In the genomic region with DNA sequence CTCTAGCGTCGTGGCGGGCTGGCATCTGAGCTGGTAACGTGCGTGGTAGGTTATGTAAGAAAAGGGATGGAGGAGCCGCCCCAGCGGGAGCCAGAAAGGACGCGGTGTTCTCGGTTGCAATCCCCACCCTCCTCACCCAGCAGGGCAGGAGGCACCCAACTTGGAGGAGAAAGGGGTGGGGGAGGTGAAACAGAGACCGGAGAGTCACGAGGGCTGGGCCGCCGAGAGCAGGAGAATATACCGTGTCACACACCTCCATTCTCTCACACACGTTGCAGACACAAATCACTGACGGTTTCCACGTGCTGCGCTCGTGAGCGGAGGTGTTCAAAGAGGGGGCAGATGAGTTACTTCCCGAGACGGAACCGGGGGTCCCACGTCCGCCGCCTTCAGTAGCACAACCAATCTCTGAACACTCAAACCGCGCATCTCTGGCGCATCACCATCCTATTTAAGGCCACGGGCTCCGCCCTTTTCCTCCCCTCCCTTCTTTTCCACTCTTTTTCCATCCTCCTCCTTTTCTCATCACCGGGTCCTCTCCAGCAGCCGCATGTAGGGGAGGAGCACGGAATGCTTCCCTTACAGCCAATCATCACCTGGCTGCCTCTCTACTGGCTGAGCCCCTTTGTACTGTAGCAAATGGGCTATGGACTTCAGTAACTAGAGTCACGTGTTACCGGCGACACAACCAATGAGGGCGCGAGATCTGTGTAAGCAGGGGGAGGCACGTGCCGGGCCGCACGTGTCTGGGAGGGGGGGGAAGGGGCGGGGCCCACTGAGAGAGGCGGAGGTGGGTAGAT, we compare ENCODE assay signal across 8 cellular contexts. TPM values are rescaled to one million over a fixed set of nuclear protein-coding genes. Genes with fewer than 3 reads are reported as not detected.
DNase-seq lines count a peak whose midpoint lies in the region; ATAC-seq and TF ChIP-seq lines count a peak whose summit lies in the region.

A gene with protein sequence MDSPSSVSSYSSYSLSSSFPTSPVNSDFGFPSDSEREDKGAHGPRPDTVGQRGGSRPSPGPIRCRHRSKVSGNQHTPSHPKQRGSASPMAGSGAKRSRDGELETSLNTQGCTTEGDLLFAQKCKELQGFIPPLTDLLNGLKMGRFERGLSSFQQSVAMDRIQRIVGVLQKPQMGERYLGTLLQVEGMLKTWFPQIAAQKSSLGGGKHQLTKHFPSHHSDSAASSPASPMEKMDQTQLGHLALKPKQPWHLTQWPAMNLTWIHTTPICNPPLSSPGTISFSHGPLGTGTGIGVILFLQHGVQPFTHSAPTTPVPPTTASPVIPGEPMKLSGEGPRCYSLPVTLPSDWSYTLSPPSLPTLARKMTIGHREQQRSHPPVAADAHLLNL (plus strand): TSS at position 797 of the 800 bp plus-strand sequence. CDS start 714 bp downstream, outside the sequence.

- peaks cover 3% of the 10 kb centered on the region for H3K36me3 Mint-ChIP-seq in IgD-negative memory B cell

- peak within 1 kb of the TSS; percentile 61 to 97 (median 92) for H3K4me3 Mint-ChIP-seq in IgD-negative memory B cell

- in situ Hi-C loops in Panc1 (cut with HindIII; ENCODE audit: low pct_unique_long_range_greater_than_20kb, low sequenced_read_pairs) = no loop called here

- POLR2A ChIA-PET in Panc1 (lab: Charles Lee) = no interaction called here

- H3K27ac Mint-ChIP-seq in IgD-negative memory B cell = peak within 1 kb of the TSS; percentile 2 to 90 (median 56)

- no peaks in the 10 kb centered on the region for H3K27me3 ChIP-seq in Panc1 (ENCODE audit: control insufficient read depth, insufficient read depth, low read length)

- no peaks in the 10 kb centered on the region for H3K9me3 Mint-ChIP-seq in IgD-negative memory B cell

- no peak for TF ChIP-seq CTCF in Panc1 (IDR thresholded peaks at IDR 0.05)
- TF ChIP-seq CTCF in fibroblast of mammary gland (conservative IDR thresholded peaks at IDR 0.05; ENCODE audit: control insufficient read depth, insufficient read depth, low read depth, low read length) = no peak

- intact Hi-C loops in Panc1 (cut with micrococcal nuclease; ENCODE audit: unreplicated experiment) = loop anchor here (1.0 kb wide), 1 partner anchor 27 kb away; no protein-coding TSS in a partner anchor

- peak within 1 kb of the TSS; percentile 45 to 72 for H3K4me3 ChIP-seq in Panc1 (ENCODE audit: low read depth in 2 of 2, low read length in 2 of 2)
- peak within 1 kb of the TSS; percentile 54 for H3K4me3 ChIP-seq in fibroblast of mammary gland (ENCODE audit: control insufficient read depth, low read depth, low read length)

- H3K36me3 ChIP-seq in Panc1 (ENCODE audit: control insufficient read depth, insufficient read depth, low read length) = no peaks in the 10 kb centered on the region

- CTCF ChIA-PET in Panc1 (lab: Charles Lee) = interaction anchor here (0.5 to 2.0 kb wide), 6 partner anchors 9 to 91 kb away, joined by 3 to 14 read pairs (median 4); a partner anchor contains a TSS

- H3K4me1 ChIP-seq in Panc1 (ENCODE audit: control insufficient read depth, insufficient read depth, low read length) = 0 out of 2 replicates have a peak, but pooled peaks cover 4% of the 10 kb centered on the region

- no peaks in the 10 kb centered on the region for H3K9me3 ChIP-seq in Panc1 (ENCODE audit: control insufficient read depth, insufficient read depth, low read depth, low read length)

- peaks cover 2% of the 10 kb centered on the region for H3K27me3 Mint-ChIP-seq in IgD-negative memory B cell

- peak within 1 kb of the TSS; percentile 88 for H3K27ac ChIP-seq in Panc1 (ENCODE audit: low read length)

- H3K4me1 Mint-ChIP-seq in IgD-negative memory B cell = peaks cover 10 to 14% (median 12%) of the 10 kb centered on the region in 3 donors

- ATAC-seq in GM18867 (IDR thresholded peaks at IDR 0.05; ENCODE audit: unreplicated experiment) (peak; percentile 49), Panc1 (peak; percentile 91), HG03439 (IDR thresholded peaks at IDR 0.05; ENCODE audit: unreplicated experiment) (no peak)

- BruUV-seq in Panc1 (replicated peaks; lab: Mats Ljungman, UMichigan) = TSS peak; percentile 91

- peak; percentile 94 for DNase-seq in Panc1 (ENCODE audit: low read depth, low spot score)
- DNase-seq in activated T-helper 9 cell treated with anti-CD3 and anti-CD28 coated beads, Interleukin-2, amount 50 U/mL, for 16 hours (ENCODE audit: low read depth) = peak; percentile 70
- DNase-seq in fibroblast of mammary gland (ENCODE audit: low read depth) = peak; percentile 98
- peak; percentile 96 for DNase-seq in myocyte (ENCODE audit: low read depth)
- DNase-seq in stimulated activated CD8-positive, alpha-beta memory T cell treated with anti-CD3 and anti-CD28 coated beads, Interleukin-7, amount 100 ng/mL, for 1 hour (ENCODE audit: low read depth in 2 of 2) = peak; percentile 27 to 50

RNA-seq across cellular contexts. Expression of the gene that starts here (rescaled TPM):
- not detected for polyA plus RNA-seq in IgD-negative memory B cell
- total RNA-seq in Panc1 (2021; ENCODE audit: unreplicated experiment) (3.4 TPM), myocyte (2.0 and 2.5 TPM in 2 replicates)
- 4.9 TPM for polyA plus RNA-seq in Panc1 (2012; ENCODE audit: insufficient read length)
- polyA plus RNA-seq in myocyte (2012) = 4.5 TPM

Comparison
In these comparisons a context has a peak if more than half of its experiments do, and no peak if none do; other contexts are left out.
1. DNase-seq: peak in every context shown above with its lines; median percentile 98 in fibroblast of mammary gland; 96 in myocyte; 94 in Panc1; 70 in activated T-helper 9 cell treated with anti-CD3 and anti-CD28 coated beads, Interleukin-2, amount 50 U/mL, for 16 hours; 38 in stimulated activated CD8-positive, alpha-beta memory T cell treated with anti-CD3 and anti-CD28 coated beads, Interleukin-7, amount 100 ng/mL, for 1 hour.